In genomic region chr6:29552512-29553051, GRCh38 we compare ENCODE assay signal across 8 cellular contexts. TPM values are rescaled to one million over a fixed set of nuclear protein-coding genes. Genes with fewer than 3 reads are reported as not detected.
DNase-seq lines count a peak whose midpoint lies in the region; ATAC-seq, FAIRE-seq and TF ChIP-seq lines count a peak whose summit lies in the region.

No MANE protein-coding gene starts in this region.

- BruUV-seq in endothelial cell of umbilical vein (replicated peaks; lab: Mats Ljungman, UMichigan), result no TSS peak

- no peak for DNase-seq in activated naive CD4-positive, alpha-beta T cell treated with anti-CD3 and anti-CD28 coated beads for 36 hours
- no peak for DNase-seq in activated naive CD4-positive, alpha-beta T cell treated with anti-CD3 and anti-CD28 coated beads, Interleukin-2, amount 50 U/mL, for 16 hours
- peak; percentile 20 for DNase-seq in RPMI8226
- peak; percentile 77 for DNase-seq in endothelial cell of umbilical vein (ENCODE audit: low read depth, low spot score)
- DNase-seq in NCI-H2081 (lab: John Stamatoyannopoulos, UW), result no peak
- no peak for DNase-seq in NCI-H146 treated with DMSO at 0.1 percent for 48 hours (lab: John Stamatoyannopoulos, UW; ENCODE audit: unreplicated experiment)

- H3K4me1 ChIP-seq in endothelial cell of umbilical vein (ENCODE audit: control insufficient read depth, extremely low read depth, insufficient read depth, low read length), result no peaks in the 10 kb centered on the region
- no peaks in the 10 kb centered on the region for H3K4me1 ChIP-seq in muscle layer of colon (ENCODE audit: insufficient read depth, low read length)

- H3K4me2 ChIP-seq in endothelial cell of umbilical vein (ENCODE audit: insufficient read depth, low read length), result no peak overlapping the region

- ATAC-seq in HG02885 (IDR thresholded peaks at IDR 0.05; ENCODE audit: poor library complexity, unreplicated experiment), result peak; percentile 91

- H3K27me3 Mint-ChIP-seq in activated naive CD4-positive, alpha-beta T cell treated with anti-CD3 and anti-CD28 coated beads for 36 hours (ENCODE audit: low read depth), result peaks cover 42% of the 10 kb centered on the region

- no peak overlapping the region for H3K27ac ChIP-seq in endothelial cell of umbilical vein (ENCODE audit: insufficient read depth, low read depth, low read length)
- H3K27ac ChIP-seq in muscle layer of colon (ENCODE audit: low read depth, low read length), result no peak overlapping the region

- no peak overlapping the region for H3K27ac Mint-ChIP-seq in activated naive CD4-positive, alpha-beta T cell treated with anti-CD3 and anti-CD28 coated beads for 36 hours

- H3K9me3 ChIP-seq in endothelial cell of umbilical vein (replicated peaks; ENCODE audit: control insufficient read depth, insufficient read depth, low read length) (no peaks in the 10 kb centered on the region), muscle layer of colon (ENCODE audit: low read length) (no peaks in the 10 kb centered on the region)

- no peak overlapping the region for H3K9ac ChIP-seq in endothelial cell of umbilical vein (replicated peaks; ENCODE audit: extremely low read depth, insufficient read depth, low read length)
- no peak overlapping the region for H3K9ac ChIP-seq in muscle layer of colon (ENCODE audit: low read length)

- no peak overlapping the region for H2AFZ ChIP-seq in endothelial cell of umbilical vein (ENCODE audit: low read depth, low read length)

- H3K4me3 Mint-ChIP-seq in activated naive CD4-positive, alpha-beta T cell treated with anti-CD3 and anti-CD28 coated beads for 36 hours, result peak overlapping the region; percentile 63

- no peak for TF ChIP-seq POLR2A in endothelial cell of umbilical vein (IDR thresholded peaks at IDR 0.05; ENCODE audit: low read depth, low read length)

- dilution Hi-C loops in endothelial cell of umbilical vein (cut with MboI; ENCODE audit: extremely low pct_ligation_motif_present, low sequenced_read_pairs), result no loop called here

- intact Hi-C loops in activated naive CD4-positive, alpha-beta T cell treated with anti-CD3 and anti-CD28 coated beads for 36 hours (cut with micrococcal nuclease), result no loop called here
- intact Hi-C loops in endothelial cell of umbilical vein (cut with micrococcal nuclease), result no loop called here

- TF ChIP-seq CTCF in endothelial cell of umbilical vein (IDR thresholded peaks at IDR 0.05; ENCODE audit: extremely low read depth in 1 of 2, insufficient read depth in 1 of 2, low read depth in 1 of 2, low read length in 2 of 2), result no peak

- no peak for FAIRE-seq in endothelial cell of umbilical vein (lab: Jason Lieb, UNC)

- no peaks in the 10 kb centered on the region for H3K79me2 ChIP-seq in endothelial cell of umbilical vein (ENCODE audit: control insufficient read depth, insufficient read depth, low read length)

- no peak overlapping the region for H3K4me3 ChIP-seq in endothelial cell of umbilical vein (replicated peaks in 1 of 3; ENCODE audit: insufficient read depth in 1 of 3, low read depth in 1 of 3, low read length in 3 of 3)
- peak overlapping the region; percentile 16 to 51 for H3K4me3 ChIP-seq in muscle layer of colon (ENCODE audit: low read depth in 1 of 2, low read length in 2 of 2)

- H4K20me1 ChIP-seq in endothelial cell of umbilical vein (replicated peaks; ENCODE audit: control insufficient read depth, extremely low read depth, insufficient read depth, low read length), result no peaks in the 10 kb centered on the region

- peaks cover 13% of the 10 kb centered on the region for H3K4me1 Mint-ChIP-seq in activated naive CD4-positive, alpha-beta T cell treated with anti-CD3 and anti-CD28 coated beads for 36 hours (ENCODE audit: low read depth)

- H3K9me1 ChIP-seq in endothelial cell of umbilical vein (replicated peaks; ENCODE audit: control insufficient read depth, extremely low read depth, insufficient read depth, low read length), result no peaks in the 10 kb centered on the region

- CTCF ChIA-PET in activated naive CD4-positive, alpha-beta T cell treated with anti-CD3 and anti-CD28 coated beads for 36 hours (lab: Charles Lee), result no interaction called here
- CTCF ChIA-PET in endothelial cell of umbilical vein (lab: Charles Lee), result interaction anchor here (0.6 kb wide), 1 partner anchor 75 kb away, joined by 3 read pairs; no protein-coding TSS in a partner anchor

- POLR2A ChIA-PET in endothelial cell of umbilical vein (lab: Charles Lee), result no interaction called here

- H3K27me3 ChIP-seq in endothelial cell of umbilical vein (ENCODE audit: control insufficient read depth in 2 of 2, insufficient read depth in 2 of 2, low read length in 2 of 2) (peaks cover 26 to 36% of the 10 kb centered on the region in 2 experiments), muscle layer of colon (ENCODE audit: control insufficient read depth in 1 of 2, insufficient read depth in 2 of 2, low read length in 2 of 2) (peaks cover 15 to 16% of the 10 kb centered on the region in 2 donors)

- no peaks in the 10 kb centered on the region for H3K9me3 Mint-ChIP-seq in activated naive CD4-positive, alpha-beta T cell treated with anti-CD3 and anti-CD28 coated beads for 36 hours

- H3K36me3 ChIP-seq in endothelial cell of umbilical vein (ENCODE audit: control insufficient read depth in 2 of 2, extremely low read depth in 1 of 2, insufficient read depth in 2 of 2, low read length in 2 of 2) (no peaks in the 10 kb centered on the region), muscle layer of colon (ENCODE audit: insufficient read depth, low read length) (no peaks in the 10 kb centered on the region)

- no peaks in the 10 kb centered on the region for H3K36me3 Mint-ChIP-seq in activated naive CD4-positive, alpha-beta T cell treated with anti-CD3 and anti-CD28 coated beads for 36 hours (ENCODE audit: low read depth)

TF ChIP-seq in endothelial cell of umbilical vein, 7 proteins besides CTCF, POLR2A, EP300 and RAD21:
- TF ChIP-seq EZH2 (IDR thresholded peaks at IDR 0.05; ENCODE audit: borderline replicate concordance, low read depth, low read length, severe bottlenecking) (no peak), MYC (IDR thresholded peaks at IDR 0.05; ENCODE audit: low read depth, low read length) (no peak), FOS (IDR thresholded peaks at IDR 0.05; ENCODE audit: borderline replicate concordance, insufficient read depth, low read length) (no peak), POLR2AphosphoS5 (IDR thresholded peaks at IDR 0.05; ENCODE audit: insufficient read depth, low read depth, low read length) (no peak), GATA2 (IDR thresholded peaks at IDR 0.05; ENCODE audit: insufficient read depth, insufficient read length, low read depth, low read length) (no peak), JUN (IDR thresholded peaks at IDR 0.05; ENCODE audit: borderline replicate concordance, insufficient read depth, insufficient read length, low read depth) (no peak)
- TF ChIP-seq, protein P1, sequence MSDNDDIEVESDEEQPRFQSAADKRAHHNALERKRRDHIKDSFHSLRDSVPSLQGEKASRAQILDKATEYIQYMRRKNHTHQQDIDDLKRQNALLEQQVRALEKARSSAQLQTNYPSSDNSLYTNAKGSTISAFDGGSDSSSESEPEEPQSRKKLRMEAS (IDR thresholded peaks at IDR 0.05; ENCODE audit: insufficient read depth, insufficient read length), result no peak

RNA-seq across cellular contexts. Expression of gene UBD, which starts 7.0 kb away (rescaled TPM):
- total RNA-seq in activated naive CD4-positive, alpha-beta T cell treated with anti-CD3 and anti-CD28 coated beads for 36 hours, result under 1 TPM in 1 of 2 experiments, not detected in 1; 0.31 TPM
- 0.31 TPM in 1 of 2 replicates, not detected in the other for total RNA-seq in endothelial cell of umbilical vein
- 0.10 and 0.13 TPM in 2 replicates for polyA plus RNA-seq in endothelial cell of umbilical vein
- polyA plus RNA-seq in endothelial cell of umbilical vein (2011; cell fraction: cytosol; rRNA removed), result 0.07 and 0.22 TPM in 2 replicates
- not detected in 2 replicates for polyA plus RNA-seq in endothelial cell of umbilical vein (2011; cell fraction: nucleus; rRNA removed)
- polyA plus RNA-seq in endothelial cell of umbilical vein (2012), result 2.3 and 2.8 TPM in 2 replicates
- not detected in 2 replicates for polyA minus RNA-seq in endothelial cell of umbilical vein
- not detected for polyA minus RNA-seq in endothelial cell of umbilical vein (2011; cell fraction: cytosol; rRNA and poly(A)+ RNA removed)
- not detected in 2 replicates for polyA minus RNA-seq in endothelial cell of umbilical vein (2011; cell fraction: nucleus; rRNA and poly(A)+ RNA removed)

RNA-seq across cellular contexts. Expression of gene OR2H2, which starts 32.3 kb away (rescaled TPM):
- total RNA-seq in activated naive CD4-positive, alpha-beta T cell treated with anti-CD3 and anti-CD28 coated beads for 36 hours, result not detected
- not detected in 2 replicates for total RNA-seq in endothelial cell of umbilical vein
- polyA plus RNA-seq in endothelial cell of umbilical vein, result not detected in 2 replicates
- polyA plus RNA-seq in endothelial cell of umbilical vein (2011; cell fraction: cytosol; rRNA removed), result not detected in 2 replicates
- polyA plus RNA-seq in endothelial cell of umbilical vein (2011; cell fraction: nucleus; rRNA removed), result not detected in 2 replicates
- not detected in 2 replicates for polyA plus RNA-seq in endothelial cell of umbilical vein (2012)
- not detected in 2 replicates for polyA minus RNA-seq in endothelial cell of umbilical vein
- polyA minus RNA-seq in endothelial cell of umbilical vein (2011; cell fraction: cytosol; rRNA and poly(A)+ RNA removed), result not detected
- polyA minus RNA-seq in endothelial cell of umbilical vein (2011; cell fraction: nucleus; rRNA and poly(A)+ RNA removed), result not detected in 2 replicates

Comparison
In these comparisons a context has a peak if more than half of its experiments do, and no peak if none do; other contexts are left out.
1. DNase-seq: peak in RPMI8226 (single experiment) and endothelial cell of umbilical vein (single experiment); none in activated naive CD4-positive, alpha-beta T cell treated with anti-CD3 and anti-CD28 coated beads for 36 hours (single experiment), activated naive CD4-positive, alpha-beta T cell treated with anti-CD3 and anti-CD28 coated beads, Interleukin-2, amount 50 U/mL, for 16 hours (single experiment), NCI-H2081 (0 of 2) and NCI-H146 treated with DMSO at 0.1 percent for 48 hours (single experiment).
2. H3K4me3 ChIP-seq: peak in muscle layer of colon (2 of 2); none in endothelial cell of umbilical vein (0 of 3).